In genomic region chr20:62832212-62832922, GRCh38 we compare ENCODE assay signal across 9 cellular contexts. TPM values are rescaled to one million over a fixed set of nuclear protein-coding genes. Genes with fewer than 3 reads are reported as not detected.
DNase-seq lines count a peak whose midpoint lies in the region; ATAC-seq, FAIRE-seq and TF ChIP-seq lines count a peak whose summit lies in the region.
"Had no signal": no experiment of that assay in that cellular context is flagged by ENCODE, and none has a peak within 500 bp of the region (broad histone marks: within the 10 kb centered on the region; RNA-seq: fewer than 3 reads in every experiment).

No MANE protein-coding gene starts in this region.

- dilution Hi-C loops in keratinocyte (cut with MboI; ENCODE audit: extremely low pct_ligation_motif_present, low sequenced_read_pairs), result no loop called here

- intact Hi-C loops in Right ventricle myocardium inferior (cut with DNase I) (no loop called here), uterus (cut with DNase I; ENCODE audit: low total_unique reads) (no loop called here)

- H3K9me3 Mint-ChIP-seq in T-cell, result no peaks in the 10 kb centered on the region
- H3K9me3 Mint-ChIP-seq: activated T-cell treated with anti-CD3 and anti-CD28 coated beads, Interleukin-2, amount 50 U/mL, for 4 hours had no signal

- POLR2A ChIA-PET in T-cell (lab: Charles Lee), result no interaction called here

- H3K36me3 ChIP-seq in right atrium auricular region (no peaks in the 10 kb centered on the region), keratinocyte (ENCODE audit: control insufficient read depth in 2 of 2, extremely low read depth in 1 of 2, insufficient read depth in 2 of 2, low read length in 2 of 2) (no peaks in the 10 kb centered on the region), uterus (no peaks in the 10 kb centered on the region)

- peaks cover 0 to 14% (median 0%) of the 10 kb centered on the region in 3 donors for H3K4me1 Mint-ChIP-seq in T-cell

- H3K27ac ChIP-seq in right atrium auricular region (no peak overlapping the region), keratinocyte (ENCODE audit: control insufficient read depth, insufficient read depth, low read length) (no peak overlapping the region), uterus (no peak overlapping the region)

- DNase-seq in Right ventricle myocardium inferior (ENCODE audit: missing footprints) (peak; percentile 78), right atrium auricular region (ENCODE audit: low spot score) (no peak), HUDEP-2 (lab: John Stamatoyannopoulos, UW; ENCODE audit: unreplicated experiment in 76 of 76) (peak in 55 of 76 experiments; percentile 5 to 63 (median 34)), T-cell (peak in 10 of 34 experiments; percentile 6 to 58 (median 27)), keratinocyte (ENCODE audit: low read depth, low spot score) (no peak), Ammon's horn (ENCODE audit: low spot score) (no peak), ureter (ENCODE audit: low spot score) (no peak), uterus (no peak)
- DNase-seq: activated T-cell treated with anti-CD3 and anti-CD28 coated beads, Interleukin-2, amount 50 U/mL, for 4 hours had no signal

- H3K4me3 Mint-ChIP-seq in T-cell, result no peak overlapping the region
- H3K4me3 Mint-ChIP-seq: activated T-cell treated with anti-CD3 and anti-CD28 coated beads, Interleukin-2, amount 50 U/mL, for 4 hours had no signal

- no peaks in the 10 kb centered on the region for H3K27me3 Mint-ChIP-seq in T-cell

- TF ChIP-seq CTCF in right atrium auricular region (IDR thresholded peaks at IDR 0.05) (no peak), keratinocyte (optimal IDR thresholded peaks at IDR 0.05 in 1 of 3, IDR thresholded peaks at IDR 0.05 in 1 of 3, conservative IDR thresholded peaks at IDR 0.05 in 1 of 3; ENCODE audit: extremely low read depth in 1 of 3, insufficient read depth in 2 of 3, low read length in 3 of 3) (no peak), uterus (IDR thresholded peaks at IDR 0.05) (no peak)

- ATAC-seq in Right ventricle myocardium inferior, result no peak
- ATAC-seq in T-cell (replicated peaks in 1 of 4), result peak in 3 of 4 experiments; percentile 45 to 66 (median 62)

- no peak for TF ChIP-seq POLR2A in uterus (IDR thresholded peaks at IDR 0.05)

- peak; percentile 67 for FAIRE-seq in keratinocyte (lab: Jason Lieb, UNC)

- peak overlapping the region; percentile 29 for H3K4me2 ChIP-seq in keratinocyte (ENCODE audit: control insufficient read depth, extremely low read depth, insufficient read depth, low read depth, low read length)

- CTCF ChIA-PET in T-cell (lab: Charles Lee), result no interaction called here

- no peak overlapping the region for H3K9ac ChIP-seq in keratinocyte (ENCODE audit: control insufficient read depth, extremely low read depth, insufficient read depth, low read length)

- peaks cover 0 to 6% of the 10 kb centered on the region in 2 donors for H3K4me1 ChIP-seq in right atrium auricular region
- peaks cover 40% of the 10 kb centered on the region for H3K4me1 ChIP-seq in keratinocyte (ENCODE audit: control insufficient read depth, extremely low read depth, insufficient read depth, low read length)
- no peaks in the 10 kb centered on the region for H3K4me1 ChIP-seq in uterus

- H2AFZ ChIP-seq in keratinocyte (ENCODE audit: control insufficient read depth, low read length), result peak overlapping the region; percentile 50

- H4K20me1 ChIP-seq in keratinocyte (ENCODE audit: control insufficient read depth, extremely low read depth, insufficient read depth, low read length), result no peaks in the 10 kb centered on the region

- H3K27me3 ChIP-seq in right atrium auricular region (no peaks in the 10 kb centered on the region), keratinocyte (ENCODE audit: control insufficient read depth, extremely low read depth, insufficient read depth, low read length) (no peaks in the 10 kb centered on the region), uterus (no peaks in the 10 kb centered on the region)

- no peak overlapping the region for H3K27ac Mint-ChIP-seq in T-cell

- H3K79me2 ChIP-seq in keratinocyte (ENCODE audit: control insufficient read depth, insufficient read depth, low read length), result no peaks in the 10 kb centered on the region

- no peaks in the 10 kb centered on the region for H3K9me1 ChIP-seq in keratinocyte (ENCODE audit: control insufficient read depth, extremely low read depth, insufficient read depth, low read length)

- H3K9me3 ChIP-seq in right atrium auricular region (no peaks in the 10 kb centered on the region), keratinocyte (ENCODE audit: control insufficient read depth, low read depth, low read length) (no peaks in the 10 kb centered on the region), uterus (no peaks in the 10 kb centered on the region)

- H3K4me3 ChIP-seq in right atrium auricular region (no peak overlapping the region), keratinocyte (ENCODE audit: control insufficient read depth in 2 of 3, extremely low read depth in 1 of 3, insufficient read depth in 2 of 3, low read depth in 1 of 3, low read length in 3 of 3) (no peak overlapping the region), uterus (no peak overlapping the region)

- H3K36me3 Mint-ChIP-seq in T-cell, result no peaks in the 10 kb centered on the region

RNA-seq across cellular contexts. Expression of gene COL9A3, which starts 15.5 kb away (rescaled TPM):
- 5.5 TPM for total RNA-seq in Right ventricle myocardium inferior
- 1 to 10 TPM; 4.2 to 5.7 TPM for total RNA-seq in right atrium auricular region
- 1 to 10 TPM in 1 of 5 donors, under 1 TPM in 3, not detected in 1; 0.51 to 2.1 (median 0.75) TPM for total RNA-seq in T-cell
- polyA plus RNA-seq in keratinocyte, result 2.7 to 4.8 TPM (median 3.6 TPM) in 3 replicates
- 0.36 TPM for polyA plus RNA-seq in keratinocyte (2011; ENCODE audit: low read depth)
- 1.7 and 3.6 TPM in 2 replicates for polyA plus RNA-seq in keratinocyte (2011; cell fraction: cytosol; rRNA removed)
- polyA plus RNA-seq in keratinocyte (2011; cell fraction: nucleus; rRNA removed), result 2.0 and 2.6 TPM in 2 replicates
- 1.5 and 7.3 TPM in 2 replicates for polyA plus RNA-seq in keratinocyte (2012; ENCODE audit: low replicate concordance)
- 0.23 to 0.61 TPM in 2 of 3 replicates, not detected in the other for polyA minus RNA-seq in keratinocyte
- 5.4 TPM for polyA minus RNA-seq in keratinocyte (2011; cell fraction: cytosol; rRNA and poly(A)+ RNA removed)
- polyA minus RNA-seq in keratinocyte (2011; cell fraction: nucleus; rRNA and poly(A)+ RNA removed), result 0.47 and 0.84 TPM in 2 replicates
- total RNA-seq in ureter, result 5.1 TPM
- total RNA-seq in uterus, result 10 to 100 TPM in 2 of 4 donors, 1 to 10 TPM in 1, under 1 TPM in 1; 0.59 to 75.4 (median 16.3) TPM

RNA-seq across cellular contexts. Expression of gene OGFR, which starts 27.7 kb away (rescaled TPM):
- total RNA-seq in Right ventricle myocardium inferior, result 22.5 TPM
- 10 to 100 TPM; 17.3 to 31.2 TPM for total RNA-seq in right atrium auricular region
- 10 to 100 TPM; 46.5 to 91.1 (median 83.0) TPM for total RNA-seq in T-cell
- 29.8 to 39.8 TPM (median 31.5 TPM) in 3 replicates for polyA plus RNA-seq in keratinocyte
- 12.8 TPM for polyA plus RNA-seq in keratinocyte (2011; ENCODE audit: low read depth)
- polyA plus RNA-seq in keratinocyte (2011; cell fraction: cytosol; rRNA removed), result 17.3 and 32.5 TPM in 2 replicates
- polyA plus RNA-seq in keratinocyte (2011; cell fraction: nucleus; rRNA removed), result 43.7 and 47.3 TPM in 2 replicates
- polyA plus RNA-seq in keratinocyte (2012; ENCODE audit: low replicate concordance), result 10.9 and 37.3 TPM in 2 replicates
- polyA minus RNA-seq in keratinocyte, result 17.8 to 29.0 TPM (median 26.5 TPM) in 3 replicates
- polyA minus RNA-seq in keratinocyte (2011; cell fraction: cytosol; rRNA and poly(A)+ RNA removed), result 44.1 TPM
- 20.3 and 22.1 TPM in 2 replicates for polyA minus RNA-seq in keratinocyte (2011; cell fraction: nucleus; rRNA and poly(A)+ RNA removed)
- total RNA-seq in ureter, result 42.0 TPM
- 10 to 100 TPM; 16.5 to 48.7 (median 31.2) TPM for total RNA-seq in uterus

RNA-seq across cellular contexts. Expression of gene TCFL5, which starts 29.3 kb away (rescaled TPM):
- 6.0 TPM for total RNA-seq in Right ventricle myocardium inferior
- total RNA-seq in right atrium auricular region, result 1 to 10 TPM; 4.8 to 6.4 TPM
- total RNA-seq in T-cell, result 10 to 100 TPM in 2 of 5 donors, 1 to 10 TPM in 3; 5.0 to 12.7 (median 8.5) TPM
- polyA plus RNA-seq in keratinocyte, result 9.9 to 14.6 TPM (median 14.5 TPM) in 3 replicates
- polyA plus RNA-seq in keratinocyte (2011; ENCODE audit: low read depth), result 17.4 TPM
- polyA plus RNA-seq in keratinocyte (2011; cell fraction: cytosol; rRNA removed), result 10.9 and 13.6 TPM in 2 replicates
- 10.4 and 11.7 TPM in 2 replicates for polyA plus RNA-seq in keratinocyte (2011; cell fraction: nucleus; rRNA removed)
- 9.6 and 10.0 TPM in 2 replicates for polyA plus RNA-seq in keratinocyte (2012; ENCODE audit: low replicate concordance)
- 1.1 to 6.7 TPM (median 5.7 TPM) in 3 replicates for polyA minus RNA-seq in keratinocyte
- 18.0 TPM for polyA minus RNA-seq in keratinocyte (2011; cell fraction: cytosol; rRNA and poly(A)+ RNA removed)
- 2.8 and 4.6 TPM in 2 replicates for polyA minus RNA-seq in keratinocyte (2011; cell fraction: nucleus; rRNA and poly(A)+ RNA removed)
- 11.8 TPM for total RNA-seq in ureter
- 10 to 100 TPM in 3 of 4 donors, 1 to 10 TPM in 1; 5.3 to 20.0 (median 14.2) TPM for total RNA-seq in uterus

RNA-seq across cellular contexts. Expression of gene MRGBP, which starts 36.1 kb away (rescaled TPM):
- total RNA-seq in Right ventricle myocardium inferior (10.0 TPM), right atrium auricular region (10 to 100 TPM in 1 of 2 donors, 1 to 10 TPM in 1; 8.4 to 11.1 TPM), T-cell (10 to 100 TPM in 3 of 5 donors, 1 to 10 TPM in 2; 8.6 to 13.9 (median 12.8) TPM), ureter (6.3 TPM), uterus (10 to 100 TPM in 2 of 4 donors, 1 to 10 TPM in 2; 2.6 to 19.1 (median 10.3) TPM)
- polyA plus RNA-seq in keratinocyte, result 12.3 to 15.6 TPM (median 15.0 TPM) in 3 replicates
- polyA plus RNA-seq in keratinocyte (2011; ENCODE audit: low read depth), result 5.1 TPM
- 10.0 and 15.3 TPM in 2 replicates for polyA plus RNA-seq in keratinocyte (2011; cell fraction: cytosol; rRNA removed)
- polyA plus RNA-seq in keratinocyte (2011; cell fraction: nucleus; rRNA removed), result 12.3 and 13.1 TPM in 2 replicates
- 9.0 and 16.4 TPM in 2 replicates for polyA plus RNA-seq in keratinocyte (2012; ENCODE audit: low replicate concordance)
- 8.1 to 12.9 TPM (median 8.4 TPM) in 3 replicates for polyA minus RNA-seq in keratinocyte
- polyA minus RNA-seq in keratinocyte (2011; cell fraction: cytosol; rRNA and poly(A)+ RNA removed), result 12.9 TPM
- polyA minus RNA-seq in keratinocyte (2011; cell fraction: nucleus; rRNA and poly(A)+ RNA removed), result 3.9 TPM in 2 replicates

Comparison
In these comparisons a context has a peak if more than half of its experiments do, and no peak if none do; other contexts are left out.
1. DNase-seq: peak in Right ventricle myocardium inferior (single experiment) and HUDEP-2 (55 of 76); none in right atrium auricular region (single experiment), keratinocyte (single experiment), Ammon's horn (single experiment), ureter (single experiment) and uterus (0 of 2).